In genomic region chr15:91852741-91853500, GRCh38 we compare ENCODE assay signal across 8 cellular contexts. TPM values are rescaled to one million over a fixed set of nuclear protein-coding genes. Genes with fewer than 3 reads are reported as not detected.
DNase-seq lines count a peak whose midpoint lies in the region; ATAC-seq and TF ChIP-seq lines count a peak whose summit lies in the region.

No MANE protein-coding gene starts in this region.

- peak overlapping the region; percentile 68; the same call in 1 of the 2 replicates for H3K14ac ChIP-seq in IMR-90 (replicated peaks; ENCODE audit: low read depth, low read length)

- intact Hi-C loops in IMR-90 (cut with micrococcal nuclease), result loop anchor here (1.0 to 5.0 kb wide), 7 partner anchors 74 to 550 kb away; no protein-coding TSS in a partner anchor
- intact Hi-C loops in ovary (cut with DNase I), result loop anchor here in 3 of 4 donors (5.0 to 10.0 kb wide), 6 partner anchors 92 to 548 kb away; no protein-coding TSS in a partner anchor

- peak overlapping the region; percentile 85 for H3K27ac Mint-ChIP-seq in activated naive CD8-positive, alpha-beta T cell treated with anti-CD3 and anti-CD28 coated beads, Interleukin-2, amount 10 ng/mL, durations not matched to agents 7 days and 5 days
- H3K27ac Mint-ChIP-seq in type B pancreatic cell, result peak overlapping the region; percentile 58

- peaks cover 49% of the 10 kb centered on the region for H3K4me1 Mint-ChIP-seq in activated naive CD8-positive, alpha-beta T cell treated with anti-CD3 and anti-CD28 coated beads, Interleukin-2, amount 10 ng/mL, durations not matched to agents 7 days and 5 days
- H3K4me1 Mint-ChIP-seq in type B pancreatic cell (ENCODE audit: unreplicated experiment), result peaks cover 40% of the 10 kb centered on the region

- H3K9me1 ChIP-seq in IMR-90 (ENCODE audit: insufficient read depth, low read length), result peaks cover 8% of the 10 kb centered on the region; the same call in 1 of the 2 replicates

- H3K79me1 ChIP-seq in IMR-90 (ENCODE audit: low read depth in 1 of 2, low read length in 2 of 2), result peaks cover 0 to 17% of the 10 kb centered on the region in 2 experiments; a peak in 2 of 4 replicates

- peak overlapping the region; percentile 53 for H3K27ac ChIP-seq in IMR-90 (ENCODE audit: insufficient read depth, low read length)
- H3K27ac ChIP-seq in cardiac muscle cell, result peak overlapping the region; percentile 80
- peak overlapping the region; percentile 94 to 95 for H3K27ac ChIP-seq in ovary

- no peak overlapping the region for H2AK9ac ChIP-seq in IMR-90 (replicated peaks; ENCODE audit: low read depth, low read length, poor library complexity)

- CTCF ChIA-PET in IMR-90 (lab: Yijun Ruan, JAX), result interaction anchor here (0.7 to 1.7 kb wide), 6 partner anchors 15 to 550 kb away, joined by 3 to 5 read pairs (median 3); no protein-coding TSS in a partner anchor

- 1% methylated on average over 18 of the region's 70 CpGs; no CpG with 5 or more reads in 1 of the 2 experiments for WGBS in IMR-90 (ENCODE audit: extremely low coverage in 2 of 2, insufficient read length in 1 of 2), 2 experiments
- 0 to 1% (median 1%) methylated on average over 44 to 70 of the region's 70 CpGs for WGBS in ovary, 3 donors

- H2BK120ac ChIP-seq in IMR-90 (ENCODE audit: low read depth, low read length), result no peak overlapping the region; the same call in 1 of the 2 replicates

- H2BK20ac ChIP-seq in IMR-90 (ENCODE audit: low read depth, low read length), result no peak overlapping the region

- H3K36me3 Mint-ChIP-seq in activated naive CD8-positive, alpha-beta T cell treated with anti-CD3 and anti-CD28 coated beads, Interleukin-2, amount 10 ng/mL, durations not matched to agents 7 days and 5 days, result peaks cover 2% of the 10 kb centered on the region
- H3K36me3 Mint-ChIP-seq in type B pancreatic cell, result peaks cover 4% of the 10 kb centered on the region

- peaks cover 7% of the 10 kb centered on the region for H3K27me3 Mint-ChIP-seq in activated naive CD8-positive, alpha-beta T cell treated with anti-CD3 and anti-CD28 coated beads, Interleukin-2, amount 10 ng/mL, durations not matched to agents 7 days and 5 days
- H3K27me3 Mint-ChIP-seq in type B pancreatic cell, result peaks cover 21% of the 10 kb centered on the region

- no peak overlapping the region for H3K23ac ChIP-seq in IMR-90 (ENCODE audit: low read depth, low read length)

- no peak overlapping the region; the same call in 1 of the 2 replicates for H3K18ac ChIP-seq in IMR-90 (ENCODE audit: low read depth, low read length)

- DNase-seq in DMS53 treated with DMSO at 0.1 percent for 48 hours (lab: John Stamatoyannopoulos, UW; ENCODE audit: unreplicated experiment) (peak; percentile 29), IMR-90 (peak; percentile 56), SKM-1 treated with dmso at 0.1 percent for 144 hours (lab: John Stamatoyannopoulos, UW; ENCODE audit: unreplicated experiment) (peak; percentile 91), cardiac muscle cell (ENCODE audit: low read depth in 1 of 2, low spot score in 1 of 2) (peak; percentile 77 to 89), ovary (peak; percentile 62 to 83 (median 76)), type B pancreatic cell (ENCODE audit: extremely low spot score, unreplicated experiment) (peak; percentile 75)
- DNase-seq in activated naive CD8-positive, alpha-beta T cell treated with anti-CD3 and anti-CD28 coated beads, Interleukin-2, amount 10 ng/mL, durations not matched to agents 7 days and 5 days, result peak; percentile 90

- H3K4me3 Mint-ChIP-seq in activated naive CD8-positive, alpha-beta T cell treated with anti-CD3 and anti-CD28 coated beads, Interleukin-2, amount 10 ng/mL, durations not matched to agents 7 days and 5 days, result peak overlapping the region; percentile 91
- peak overlapping the region; percentile 91 for H3K4me3 Mint-ChIP-seq in type B pancreatic cell

- dilution Hi-C loops in IMR-90 (cut with HindIII; ENCODE audit: low sequenced_read_pairs, unreplicated experiment), result no loop called here

- H4K91ac ChIP-seq in IMR-90 (ENCODE audit: insufficient read depth, low read depth, low read length), result peak overlapping the region; percentile 8; the same call in 1 of the 2 replicates

- peak overlapping the region; percentile 55 to 82; a peak in 3 of 4 replicates for H4K8ac ChIP-seq in IMR-90 (ENCODE audit: low read depth in 2 of 2, low read length in 2 of 2)

- TF ChIP-seq RAD21 in IMR-90 (IDR thresholded peaks at IDR 0.05; ENCODE audit: low read length), result peak; percentile 52

- H4K20me1 ChIP-seq in IMR-90 (ENCODE audit: insufficient read depth, low read length), result no peaks in the 10 kb centered on the region; the same call in 1 of the 2 replicates

- no peak for TF ChIP-seq EP300 in ovary (IDR thresholded peaks at IDR 0.05)

- POLR2A ChIA-PET in IMR-90 (lab: Charles Lee; ENCODE audit: unreplicated experiment), result no interaction called here
- POLR2A ChIA-PET in activated naive CD8-positive, alpha-beta T cell treated with anti-CD3 and anti-CD28 coated beads, Interleukin-2, amount 10 ng/mL, durations not matched to agents 7 days and 5 days (lab: Charles Lee), result interaction anchor here (0.5 to 2.4 kb wide), 8 partner anchors 12 to 1165 kb away, joined by 3 to 13 read pairs (median 4); no protein-coding TSS in a partner anchor

- H4K5ac ChIP-seq in IMR-90 (ENCODE audit: low read depth, low read length), result 0 out of 2 replicates have a peak overlapping the region, but pooled peaks have one; percentile 2

- H3K27me3 ChIP-seq in IMR-90 (ENCODE audit: control insufficient read depth, insufficient read depth, low read length), result no peaks in the 10 kb centered on the region; the same call in 1 of the 2 replicates
- no peaks in the 10 kb centered on the region for H3K27me3 ChIP-seq in cardiac muscle cell
- H3K27me3 ChIP-seq in ovary, result no peaks in the 10 kb centered on the region

- TF ChIP-seq CTCF in IMR-90 (conservative IDR thresholded peaks at IDR 0.05; ENCODE audit: low read depth, low read length) (peak; percentile 72), cardiac muscle cell (IDR thresholded peaks at IDR 0.05; ENCODE audit: low read depth, low read length) (peak; percentile 74), ovary (IDR thresholded peaks at IDR 0.05) (peak in 2 of 3 donors; percentile 71 to 82), type B pancreatic cell (conservative IDR thresholded peaks at IDR 0.05) (peak; percentile 88)

- ATAC-seq in GM21576 (IDR thresholded peaks at IDR 0.05; ENCODE audit: unreplicated experiment) (peak; percentile 56), IMR-90 (ENCODE audit: low read depth) (peak; percentile 83)
- ATAC-seq in activated naive CD8-positive, alpha-beta T cell treated with anti-CD3 and anti-CD28 coated beads, Interleukin-2, amount 10 ng/mL, durations not matched to agents 7 days and 5 days (ENCODE audit: low read depth), result peak; percentile 76

- H3K4me2 ChIP-seq in IMR-90 (ENCODE audit: low read depth, low read length), result peak overlapping the region; percentile 66

- peaks cover 5% of the 10 kb centered on the region; the same call in 1 of the 2 replicates for H3K4me1 ChIP-seq in IMR-90 (ENCODE audit: control insufficient read depth, insufficient read depth, low read length)
- peaks cover 32% of the 10 kb centered on the region for H3K4me1 ChIP-seq in cardiac muscle cell (ENCODE audit: low read depth)
- H3K4me1 ChIP-seq in ovary (ENCODE audit: insufficient read depth), result peaks cover 13% of the 10 kb centered on the region

- no peak overlapping the region for H2AK5ac ChIP-seq in IMR-90 (ENCODE audit: low read depth, low read length)

- H3K36me3 ChIP-seq in IMR-90 (ENCODE audit: control insufficient read depth, insufficient read depth, low read length) (no peaks in the 10 kb centered on the region), cardiac muscle cell (no peaks in the 10 kb centered on the region), ovary (no peaks in the 10 kb centered on the region)

- in situ Hi-C loops in IMR-90 (cut with MboI; ENCODE audit: low sequenced_read_pairs), result no loop called here

- H3K9me3 Mint-ChIP-seq in activated naive CD8-positive, alpha-beta T cell treated with anti-CD3 and anti-CD28 coated beads, Interleukin-2, amount 10 ng/mL, durations not matched to agents 7 days and 5 days, result no peaks in the 10 kb centered on the region
- H3K9me3 Mint-ChIP-seq in type B pancreatic cell, result no peaks in the 10 kb centered on the region

- H2AFZ ChIP-seq in IMR-90 (replicated peaks; ENCODE audit: low read length, poor library complexity), result peak overlapping the region; percentile 91

- H3K9me3 ChIP-seq in IMR-90 (ENCODE audit: control insufficient read depth, insufficient read depth, low read length) (no peaks in the 10 kb centered on the region), cardiac muscle cell (ENCODE audit: low read depth) (no peaks in the 10 kb centered on the region), ovary (no peaks in the 10 kb centered on the region)

- peak overlapping the region; percentile 90 for H3K4me3 ChIP-seq in IMR-90 (ENCODE audit: insufficient read depth, low read depth, low read length)
- peak overlapping the region; percentile 57 for H3K4me3 ChIP-seq in cardiac muscle cell
- H3K4me3 ChIP-seq in ovary, result peak overlapping the region; percentile 67

- no peak overlapping the region for H2BK15ac ChIP-seq in IMR-90 (ENCODE audit: low read depth, low read length)

- BruUV-seq in IMR-90 (replicated peaks; lab: Mats Ljungman, UMichigan), result no TSS peak

- peak overlapping the region; percentile 46; the same call in 1 of the 2 replicates for H3K56ac ChIP-seq in IMR-90 (ENCODE audit: extremely low read depth, insufficient read depth, low read length)

- H2BK5ac ChIP-seq in IMR-90 (ENCODE audit: low read depth, low read length, poor library complexity, severe bottlenecking), result peak overlapping the region; percentile 57

- no peak for TF ChIP-seq POLR2A in IMR-90 (IDR thresholded peaks at IDR 0.05; ENCODE audit: low read depth, low read length)
- TF ChIP-seq POLR2A in ovary (IDR thresholded peaks at IDR 0.05), result no peak

- peak overlapping the region; percentile 69 for H3K9ac ChIP-seq in IMR-90 (ENCODE audit: low read depth, low read length)

- peak overlapping the region; percentile 33; the same call in 1 of the 2 replicates for H3K4ac ChIP-seq in IMR-90 (ENCODE audit: low read depth, low read length)

TF ChIP-seq in IMR-90, 13 proteins besides CTCF, POLR2A, EP300 and RAD21 (continues in another document):
- no peak for TF ChIP-seq CHD1 (IDR thresholded peaks at IDR 0.05; ENCODE audit: low read depth, low read length)
- peak; percentile 45; the same call in 1 of the 2 replicates for TF ChIP-seq SMC3 (IDR thresholded peaks at IDR 0.05; ENCODE audit: low read depth, low read length)

RNA-seq across cellular contexts. Expression of gene SLCO3A1, which starts 0.6 kb away (rescaled TPM):
- total RNA-seq in IMR-90 (2012; rRNA removed), result 2.2 and 4.7 TPM in 2 replicates
- 8.1 and 11.2 TPM in 2 replicates for polyA plus RNA-seq in IMR-90 (2012; rRNA removed)
- polyA plus RNA-seq in IMR-90 (2012; cell fraction: cytosol; rRNA removed), result 7.8 and 11.2 TPM in 2 replicates
- 7.1 and 8.5 TPM in 2 replicates for polyA plus RNA-seq in IMR-90 (2012; cell fraction: nucleus; rRNA removed; ENCODE audit: low replicate concordance)
- total RNA-seq in activated naive CD8-positive, alpha-beta T cell treated with anti-CD3 and anti-CD28 coated beads, Interleukin-2, amount 10 ng/mL, durations not matched to agents 7 days and 5 days, result 10 to 100 TPM; 29.2 to 29.5 TPM
- total RNA-seq in cardiac muscle cell, result 25.2 and 35.5 TPM in 2 replicates
- polyA plus RNA-seq in cardiac muscle cell, result 71.9 and 92.3 TPM in 2 replicates
- 10 to 100 TPM in 4 of 7 donors, 1 to 10 TPM in 3; 5.0 to 20.0 (median 11.9) TPM for total RNA-seq in ovary
- polyA plus RNA-seq in ovary, result 10 to 100 TPM; 15.4 to 18.9 TPM
- 30.9 and 104 TPM in 2 replicates for total RNA-seq in type B pancreatic cell (ENCODE audit: low replicate concordance)

Comparison
In these comparisons a context has a peak if more than half of its experiments do, and no peak if none do; other contexts are left out.
1. Peak in every context shown above with its lines: DNase-seq, ATAC-seq, H3K4me3 ChIP-seq and H3K27ac ChIP-seq.
2. DNase-seq: peak in every context shown above with its lines; median percentile 91 in SKM-1 treated with dmso at 0.1 percent for 144 hours; 90 in activated naive CD8-positive, alpha-beta T cell treated with anti-CD3 and anti-CD28 coated beads, Interleukin-2, amount 10 ng/mL, durations not matched to agents 7 days and 5 days; 83 in cardiac muscle cell; 76 in ovary; 75 in type B pancreatic cell; 56 in IMR-90; 29 in DMS53 treated with DMSO at 0.1 percent for 48 hours.